In the genomic region with DNA sequence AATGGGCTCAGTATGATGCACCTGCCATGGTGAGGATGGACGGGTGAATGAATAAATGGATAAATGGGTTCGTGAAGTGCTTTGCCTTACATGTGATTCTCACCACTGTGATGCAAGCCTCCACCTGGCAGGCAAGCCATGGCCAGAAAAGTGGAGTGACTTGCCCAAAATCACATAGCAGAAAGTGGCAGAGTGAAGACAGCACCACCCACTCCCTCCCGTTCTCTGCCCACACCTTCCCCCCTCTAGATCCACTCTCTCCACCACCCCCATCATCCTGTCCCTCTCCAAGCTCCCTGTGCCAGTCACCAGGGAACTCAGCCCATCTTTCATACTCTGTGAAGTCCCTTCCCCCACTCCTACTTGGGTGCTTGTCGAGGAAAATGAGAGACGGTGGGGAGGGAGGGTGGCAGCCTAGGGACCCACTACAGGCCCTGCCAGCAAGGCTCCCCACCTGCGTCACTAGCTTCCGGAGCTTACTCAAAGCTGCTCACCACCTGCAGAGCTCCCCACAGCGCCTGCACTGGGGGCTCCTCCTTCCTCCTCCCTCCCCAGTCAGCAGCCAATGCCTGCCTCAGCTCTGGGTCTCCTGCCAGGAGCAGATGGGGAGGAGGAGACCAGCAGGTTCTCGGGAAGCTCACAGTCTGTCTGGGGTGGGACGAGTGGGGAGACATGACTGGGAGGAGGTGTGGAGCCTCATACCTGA, we compare ENCODE assay signal across 9 cellular contexts.
DNase-seq lines count a peak whose midpoint lies in the region; ATAC-seq and TF ChIP-seq lines count a peak whose summit lies in the region.
"Had no signal": no experiment of that assay in that cellular context is flagged by ENCODE, and none has a peak within 500 bp of the region (broad histone marks: within the 10 kb centered on the region; RNA-seq: fewer than 3 reads in every experiment).

No MANE protein-coding gene starts in this region.

- H3K4me3 Mint-ChIP-seq in activated T-helper 17 cell treated with anti-CD3 and anti-CD28 coated beads, Interleukin-2, amount 50 U/mL, for 72 hours: peak overlapping the region; percentile 5

- dilution Hi-C loops in IMR-90 (cut with HindIII; ENCODE audit: low sequenced_read_pairs, unreplicated experiment): no loop called here

- 0 out of 2 replicates have a peak, but pooled peaks cover 7% of the 10 kb centered on the region for H4K20me1 ChIP-seq in IMR-90 (ENCODE audit: insufficient read depth, low read length)

- H3K23ac ChIP-seq in IMR-90 (ENCODE audit: low read depth, low read length): no peak overlapping the region

- H2BK5ac ChIP-seq in IMR-90 (ENCODE audit: low read depth, low read length, poor library complexity, severe bottlenecking): no peak overlapping the region

- H2AFZ ChIP-seq in IMR-90 (replicated peaks; ENCODE audit: low read length, poor library complexity): peak overlapping the region; percentile 17

- TF ChIP-seq CTCF in IMR-90 (conservative IDR thresholded peaks at IDR 0.05; ENCODE audit: low read depth, low read length): no peak

- no peak overlapping the region for H4K8ac ChIP-seq in IMR-90 (ENCODE audit: low read depth in 2 of 2, low read length in 2 of 2)

- no peak overlapping the region for H4K91ac ChIP-seq in IMR-90 (ENCODE audit: insufficient read depth, low read depth, low read length)

- H3K9ac ChIP-seq in IMR-90 (ENCODE audit: low read depth, low read length): no peak overlapping the region

- no peak overlapping the region for H4K5ac ChIP-seq in IMR-90 (ENCODE audit: low read depth, low read length)

- H3K27ac ChIP-seq in IMR-90 (ENCODE audit: insufficient read depth, low read length): no peak overlapping the region

- no peak for ATAC-seq in IMR-90 (ENCODE audit: low read depth)
- peak; percentile 73 for ATAC-seq in activated T-helper 17 cell treated with anti-CD3 and anti-CD28 coated beads, Interleukin-2, amount 50 U/mL, for 72 hours (replicated peaks)
- no peak for ATAC-seq in GM18861 (IDR thresholded peaks at IDR 0.05; ENCODE audit: unreplicated experiment)

- no peak for TF ChIP-seq POLR2A in IMR-90 (IDR thresholded peaks at IDR 0.05; ENCODE audit: low read depth, low read length)

- TF ChIP-seq RAD21 in IMR-90 (IDR thresholded peaks at IDR 0.05; ENCODE audit: low read length): no peak

- H2BK15ac ChIP-seq in IMR-90 (ENCODE audit: low read depth, low read length): no peak overlapping the region

- no peak overlapping the region for H2AK5ac ChIP-seq in IMR-90 (ENCODE audit: low read depth, low read length)

- H2AK9ac ChIP-seq in IMR-90 (replicated peaks; ENCODE audit: low read depth, low read length, poor library complexity): no peak overlapping the region

- POLR2A ChIA-PET in IMR-90 (lab: Charles Lee; ENCODE audit: unreplicated experiment): interaction anchor here (0.6 kb wide), 1 partner anchor 110 kb away, joined by 5 read pairs; no protein-coding TSS in a partner anchor

- 16% methylated on average over 3 of the region's 10 CpGs; no CpG with 5 or more reads in 1 of the 2 experiments for WGBS in IMR-90 (ENCODE audit: extremely low coverage in 2 of 2, insufficient read length in 1 of 2), 2 experiments

- no TSS peak for BruUV-seq in IMR-90 (replicated peaks; lab: Mats Ljungman, UMichigan)

- H3K36me3 ChIP-seq in IMR-90 (ENCODE audit: control insufficient read depth, insufficient read depth, low read length): no peaks in the 10 kb centered on the region

- H3K4me2 ChIP-seq in IMR-90 (ENCODE audit: low read depth, low read length): no peak overlapping the region

- no peaks in the 10 kb centered on the region for H3K4me1 Mint-ChIP-seq in activated T-helper 17 cell treated with anti-CD3 and anti-CD28 coated beads, Interleukin-2, amount 50 U/mL, for 72 hours

- no peak overlapping the region for H3K4ac ChIP-seq in IMR-90 (ENCODE audit: low read depth, low read length)

- H2BK120ac ChIP-seq in IMR-90 (ENCODE audit: low read depth, low read length): no peak overlapping the region

- CTCF ChIA-PET in IMR-90 (lab: Yijun Ruan, JAX): interaction anchor here (0.6 to 1.0 kb wide), 2 partner anchors 92 to 1829 kb away, joined by 4 read pairs; no protein-coding TSS in a partner anchor

- H3K4me3 ChIP-seq in IMR-90 (ENCODE audit: insufficient read depth, low read depth, low read length): no peak overlapping the region

- H3K27me3 ChIP-seq in IMR-90 (ENCODE audit: control insufficient read depth, insufficient read depth, low read length): peaks cover 100% of the 10 kb centered on the region

- peaks cover 7% of the 10 kb centered on the region for H3K36me3 Mint-ChIP-seq in activated T-helper 17 cell treated with anti-CD3 and anti-CD28 coated beads, Interleukin-2, amount 50 U/mL, for 72 hours (ENCODE audit: low read depth)

- no peaks in the 10 kb centered on the region for H3K9me3 Mint-ChIP-seq in activated T-helper 17 cell treated with anti-CD3 and anti-CD28 coated beads, Interleukin-2, amount 50 U/mL, for 72 hours

- no peaks in the 10 kb centered on the region for H3K4me1 ChIP-seq in IMR-90 (ENCODE audit: control insufficient read depth, insufficient read depth, low read length)

- no peak overlapping the region for H3K18ac ChIP-seq in IMR-90 (ENCODE audit: low read depth, low read length)

- intact Hi-C loops in IMR-90 (cut with micrococcal nuclease): no loop called here
- intact Hi-C loops in posterior cingulate gyrus (cut with DNase I): no loop called here

- peaks cover 48% of the 10 kb centered on the region for H3K27me3 Mint-ChIP-seq in activated T-helper 17 cell treated with anti-CD3 and anti-CD28 coated beads, Interleukin-2, amount 50 U/mL, for 72 hours

- in situ Hi-C loops in IMR-90 (cut with MboI; ENCODE audit: low sequenced_read_pairs): no loop called here

- no peak overlapping the region for H3K27ac Mint-ChIP-seq in activated T-helper 17 cell treated with anti-CD3 and anti-CD28 coated beads, Interleukin-2, amount 50 U/mL, for 72 hours

- no peak overlapping the region for H2BK20ac ChIP-seq in IMR-90 (ENCODE audit: low read depth, low read length)

- DNase-seq in IMR-90: no peak
- DNase-seq in SHP77 (lab: John Stamatoyannopoulos, UW): peak; percentile 67 to 82
- peak in 8 of 10 donors; percentile 71 to 97 (median 88) for DNase-seq in posterior cingulate gyrus
- DNase-seq in iPS-NIHi11 (ENCODE audit: low spot score): no peak
- no peak for DNase-seq in A172 (ENCODE audit: low spot score)
- no peak for DNase-seq in CD1c-positive myeloid dendritic cell (ENCODE audit: extremely low spot score)
- DNase-seq: HCEC 1CT had no signal

- no peak overlapping the region for H3K56ac ChIP-seq in IMR-90 (ENCODE audit: extremely low read depth, insufficient read depth, low read length)

- no peaks in the 10 kb centered on the region for H3K9me3 ChIP-seq in IMR-90 (ENCODE audit: control insufficient read depth, insufficient read depth, low read length)

- H3K79me1 ChIP-seq in IMR-90 (ENCODE audit: low read depth in 1 of 2, low read length in 2 of 2): no peaks in the 10 kb centered on the region

- H3K14ac ChIP-seq in IMR-90 (replicated peaks; ENCODE audit: low read depth, low read length): no peak overlapping the region

- H3K9me1 ChIP-seq in IMR-90 (ENCODE audit: insufficient read depth, low read length): no peaks in the 10 kb centered on the region

TF ChIP-seq in IMR-90, 13 proteins besides CTCF, POLR2A, EP300 and RAD21:
- TF ChIP-seq FOS (IDR thresholded peaks at IDR 0.05; ENCODE audit: low read depth, low read length): no peak
- no peak for TF ChIP-seq RFX5 (IDR thresholded peaks at IDR 0.05; ENCODE audit: low read depth, low read length)
- TF ChIP-seq, protein P1, sequence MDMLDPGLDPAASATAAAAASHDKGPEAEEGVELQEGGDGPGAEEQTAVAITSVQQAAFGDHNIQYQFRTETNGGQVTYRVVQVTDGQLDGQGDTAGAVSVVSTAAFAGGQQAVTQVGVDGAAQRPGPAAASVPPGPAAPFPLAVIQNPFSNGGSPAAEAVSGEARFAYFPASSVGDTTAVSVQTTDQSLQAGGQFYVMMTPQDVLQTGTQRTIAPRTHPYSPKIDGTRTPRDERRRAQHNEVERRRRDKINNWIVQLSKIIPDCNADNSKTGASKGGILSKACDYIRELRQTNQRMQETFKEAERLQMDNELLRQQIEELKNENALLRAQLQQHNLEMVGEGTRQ (IDR thresholded peaks at IDR 0.05; ENCODE audit: low read depth, low read length): no peak
- TF ChIP-seq MAFK (IDR thresholded peaks at IDR 0.05; ENCODE audit: low read depth, low read length): no peak
- no peak for TF ChIP-seq MAZ (IDR thresholded peaks at IDR 0.05; ENCODE audit: borderline replicate concordance, low read depth, low read length)
- no peak for TF ChIP-seq CEBPB (IDR thresholded peaks at IDR 0.05; ENCODE audit: low read depth, low read length)
- TF ChIP-seq, protein P2, sequence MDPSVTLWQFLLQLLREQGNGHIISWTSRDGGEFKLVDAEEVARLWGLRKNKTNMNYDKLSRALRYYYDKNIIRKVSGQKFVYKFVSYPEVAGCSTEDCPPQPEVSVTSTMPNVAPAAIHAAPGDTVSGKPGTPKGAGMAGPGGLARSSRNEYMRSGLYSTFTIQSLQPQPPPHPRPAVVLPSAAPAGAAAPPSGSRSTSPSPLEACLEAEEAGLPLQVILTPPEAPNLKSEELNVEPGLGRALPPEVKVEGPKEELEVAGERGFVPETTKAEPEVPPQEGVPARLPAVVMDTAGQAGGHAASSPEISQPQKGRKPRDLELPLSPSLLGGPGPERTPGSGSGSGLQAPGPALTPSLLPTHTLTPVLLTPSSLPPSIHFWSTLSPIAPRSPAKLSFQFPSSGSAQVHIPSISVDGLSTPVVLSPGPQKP (IDR thresholded peaks at IDR 0.05; ENCODE audit: borderline replicate concordance, low read depth, low read length): no peak
- TF ChIP-seq NFE2L2 (IDR thresholded peaks at IDR 0.05; ENCODE audit: low read depth, low read length): no peak
- TF ChIP-seq BHLHE40 (IDR thresholded peaks at IDR 0.05; ENCODE audit: low read depth, low read length): no peak
- TF ChIP-seq RCOR1 (IDR thresholded peaks at IDR 0.05; ENCODE audit: insufficient replicate concordance, low read length): no peak
- TF ChIP-seq CHD1 (IDR thresholded peaks at IDR 0.05; ENCODE audit: low read depth, low read length): no peak
- TF ChIP-seq SMC3 (IDR thresholded peaks at IDR 0.05; ENCODE audit: low read depth, low read length): no peak
- no peak for TF ChIP-seq MXI1 (IDR thresholded peaks at IDR 0.05; ENCODE audit: borderline replicate concordance, low read depth, low read length)

Comparison
In these comparisons a context has a peak if more than half of its experiments do, and no peak if none do; other contexts are left out.
1. DNase-seq: peak in SHP77 (2 of 2) and posterior cingulate gyrus (8 of 10); none in IMR-90 (single experiment), iPS-NIHi11 (single experiment), A172 (single experiment) and CD1c-positive myeloid dendritic cell (single experiment).